In genomic region chr3:25552251-25552650, GRCh38 we compare ENCODE assay signal across 23 cellular contexts.
"Had no signal": no experiment of that assay in that cellular context is flagged by ENCODE, and none has a peak within 500 bp of the region (broad histone marks: within the 10 kb centered on the region; RNA-seq: fewer than 3 reads in every experiment).

No MANE protein-coding gene starts in this region.

- H3K27ac ChIP-seq: neutrophil, pancreas, prostate gland, right lobe of liver, sigmoid colon, stomach, thoracic aorta, thyroid gland, tibial nerve, upper lobe of left lung, vagina had no signal

- H3K4me1 ChIP-seq: pancreas, prostate gland had no signal

- DNase-seq: naive thymus-derived CD8-positive, alpha-beta T cell; nephron progenitor cell; nucleus accumbens; pancreas; retina; right cardiac atrium; right lobe of liver; sigmoid colon; small intestine; stimulated activated CD4-positive, alpha-beta T cell treated with anti-CD3 and anti-CD28 coated beads, Interleukin-15, amount 100 ng/mL, for 24 hours; stimulated activated CD4-positive, alpha-beta T cell treated with anti-CD3 and anti-CD28 coated beads, Interleukin-2, amount 100 ng/mL, for 24 hours; stimulated activated CD4-positive, alpha-beta T cell treated with anti-CD3 and anti-CD28 coated beads, Interleukin-2, amount 100 ng/mL, for 48 hours; stimulated activated CD4-positive, alpha-beta T cell treated with anti-CD3 and anti-CD28 coated beads, Interleukin-4, amount 100 ng/mL, for 24 hours; stimulated activated naive B cell treated with anti-CD40 and anti-IgM and Interleukin-4, amounts not matched to agents 10 μg/mL and 1 μg/mL and 100 μg/mL, for 72 hours; stimulated activated naive CD4-positive, alpha-beta T cell treated with Interleukin-2 at 50 U/mL for 16 hours; stomach; thyroid gland; upper lobe of left lung had no signal

- H3K36me3 ChIP-seq: neutrophil, pancreas, prostate gland, right lobe of liver, sigmoid colon, stomach, thoracic aorta, thyroid gland, upper lobe of left lung, vagina had no signal

- H3K4me3 ChIP-seq: pancreas, prostate gland, right lobe of liver, sigmoid colon, stomach, thoracic aorta, thyroid gland, tibial nerve, upper lobe of left lung, vagina had no signal

- H3K27me3 ChIP-seq: neutrophil, pancreas, right lobe of liver, sigmoid colon, stomach, thyroid gland, tibial nerve, upper lobe of left lung, vagina had no signal

- H3K9me3 ChIP-seq: neutrophil, pancreas, prostate gland, right lobe of liver, sigmoid colon, stomach, thoracic aorta, thyroid gland, tibial nerve, upper lobe of left lung, vagina had no signal
